ENCODE assay signal across 22 cellular contexts in genomic region chr11:78341841-78342240, GRCh38.
"Had no signal": no experiment of that assay in that cellular context is flagged by ENCODE, and none has a peak within 500 bp of the region (broad histone marks: within the 10 kb centered on the region; RNA-seq: fewer than 3 reads in every experiment).

No MANE protein-coding gene starts in this region.

- H3K9me3 ChIP-seq: ascending aorta, right atrium auricular region, upper lobe of left lung had no signal

- ATAC-seq: activated CD8-positive, alpha-beta T cell treated with anti-CD3 and anti-CD28 coated beads for 36 hours; activated naive CD8-positive, alpha-beta T cell treated with anti-CD3 and anti-CD28 coated beads, Interleukin-2, amount 50 U/mL, for 24 hours; left lobe of liver; T-helper 17 cell had no signal

- DNase-seq: activated CD4-positive, alpha-beta T cell treated with anti-CD3 and anti-CD28 coated beads for 1 hour; activated CD8-positive, alpha-beta T cell treated with anti-CD3 and anti-CD28 coated beads for 36 hours; activated effector memory CD4-positive, alpha-beta T cell treated with Interleukin-2 at 50 U/mL for 16 hours; activated naive CD4-positive, alpha-beta T cell treated with anti-CD3 and anti-CD28 coated beads, Interleukin-2, amount 10 ng/mL, durations not matched to agents 7 days and 5 days; activated naive CD8-positive, alpha-beta T cell treated with anti-CD3 and anti-CD28 coated beads, Interleukin-2, amount 50 U/mL, for 24 hours; activated T-cell treated with anti-CD3 and anti-CD28 coated beads, Interleukin-2, amount 50 U/mL, for 1 hour; effector memory CD4-positive, alpha-beta T cell; foreskin fibroblast; SIG-M5; stimulated activated CD4-positive, alpha-beta T cell treated with anti-CD3 and anti-CD28 coated beads, Interleukin-12 subunit alpha, Interleukin-12 subunit beta, amount 100 ng/mL, for 4 hours; stimulated activated CD4-positive, alpha-beta T cell treated with anti-CD3 and anti-CD28 coated beads, Interleukin-1b, Interleukin-23, amount 100 ng/mL, for 48 hours; stimulated activated CD8-positive, alpha-beta memory T cell treated with anti-CD3 and anti-CD28 coated beads, Interleukin-4, amount 100 ng/mL, for 48 hours; stimulated activated naive CD4-positive, alpha-beta T cell; T-helper 17 cell; WERI-Rb-1 had no signal

- H3K27me3 Mint-ChIP-seq: activated naive CD4-positive, alpha-beta T cell treated with anti-CD3 and anti-CD28 coated beads, Interleukin-2, amount 10 ng/mL, durations not matched to agents 7 days and 5 days had no signal

- H3K4me3 ChIP-seq: ascending aorta, lung, right atrium auricular region, upper lobe of left lung had no signal

- H3K27ac Mint-ChIP-seq: activated CD8-positive, alpha-beta T cell treated with anti-CD3 and anti-CD28 coated beads for 36 hours; activated naive CD4-positive, alpha-beta T cell treated with anti-CD3 and anti-CD28 coated beads, Interleukin-2, amount 10 ng/mL, durations not matched to agents 7 days and 5 days; activated naive CD8-positive, alpha-beta T cell treated with anti-CD3 and anti-CD28 coated beads, Interleukin-2, amount 50 U/mL, for 24 hours; mesothelial cell of epicardium; nephron; T-helper 17 cell had no signal

- H3K9me3 Mint-ChIP-seq: activated CD8-positive, alpha-beta T cell treated with anti-CD3 and anti-CD28 coated beads for 36 hours; activated naive CD8-positive, alpha-beta T cell treated with anti-CD3 and anti-CD28 coated beads, Interleukin-2, amount 50 U/mL, for 24 hours; mesothelial cell of epicardium; nephron had no signal

- H3K4me3 Mint-ChIP-seq: activated CD8-positive, alpha-beta T cell treated with anti-CD3 and anti-CD28 coated beads for 36 hours; activated naive CD4-positive, alpha-beta T cell treated with anti-CD3 and anti-CD28 coated beads, Interleukin-2, amount 10 ng/mL, durations not matched to agents 7 days and 5 days; activated naive CD8-positive, alpha-beta T cell treated with anti-CD3 and anti-CD28 coated beads, Interleukin-2, amount 50 U/mL, for 24 hours; mesothelial cell of epicardium; nephron; T-helper 17 cell had no signal

- H3K27me3 ChIP-seq: ascending aorta, right atrium auricular region, upper lobe of left lung had no signal

- H3K36me3 ChIP-seq: ascending aorta, right atrium auricular region, upper lobe of left lung, WERI-Rb-1 had no signal

- H3K36me3 Mint-ChIP-seq: mesothelial cell of epicardium had no signal

- H3K27ac ChIP-seq: ascending aorta, right atrium auricular region, upper lobe of left lung, WERI-Rb-1 had no signal
